ENCODE assay signal across 13 cellular contexts in the genomic region with DNA sequence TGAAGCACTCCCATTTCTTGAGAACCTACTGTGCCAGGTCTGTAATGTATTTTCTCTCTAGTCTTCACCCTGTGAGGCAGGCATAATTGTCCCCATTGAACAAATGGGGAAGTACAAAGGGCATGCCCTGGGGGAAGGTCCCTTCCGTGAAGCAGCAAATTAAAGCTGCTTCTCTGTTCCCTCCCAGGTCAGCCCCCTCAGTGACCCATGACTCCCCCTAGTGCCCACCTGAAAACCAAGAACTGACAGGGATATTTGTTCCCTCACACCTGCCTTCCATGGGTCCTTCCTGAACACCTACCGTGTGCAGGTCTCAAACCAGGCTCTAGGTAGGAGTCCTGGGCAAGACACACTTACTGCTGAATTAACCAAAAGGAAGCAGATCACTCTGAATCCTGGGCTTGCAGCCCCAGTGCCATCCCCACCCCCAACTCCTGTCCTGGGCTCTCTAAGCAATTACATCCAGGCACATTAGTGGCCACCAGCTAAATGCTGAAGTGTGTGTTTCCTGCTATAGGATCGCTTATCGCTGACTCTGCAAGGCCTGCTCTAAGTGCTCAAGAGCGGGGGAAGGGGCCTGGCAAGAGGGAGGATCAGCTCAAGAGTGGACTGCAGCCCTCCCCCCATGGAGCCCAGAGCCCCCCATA.
DNase-seq lines count a peak whose midpoint lies in the region; ATAC-seq and TF ChIP-seq lines count a peak whose summit lies in the region.
"Had no signal": no experiment of that assay in that cellular context is flagged by ENCODE, and none has a peak within 500 bp of the region (broad histone marks: within the 10 kb centered on the region; RNA-seq: fewer than 3 reads in every experiment).

No MANE protein-coding gene starts in this region.

- H3K36me3 Mint-ChIP-seq in effector memory CD8-positive, alpha-beta T cell (ENCODE audit: insufficient read depth) = no peaks in the 10 kb centered on the region

- peaks cover 0 to 8% of the 10 kb centered on the region in 2 donors for H3K9me3 Mint-ChIP-seq in effector memory CD8-positive, alpha-beta T cell

- no peaks in the 10 kb centered on the region for H4K20me1 ChIP-seq in OCI-LY1 (ENCODE audit: insufficient read depth, low read length)

- H3K4me1 ChIP-seq in OCI-LY1 (ENCODE audit: insufficient read depth, low read length, severe bottlenecking) (no peaks in the 10 kb centered on the region), mucosa of descending colon (ENCODE audit: low read depth) (no peaks in the 10 kb centered on the region)

- H3K9me2 ChIP-seq in OCI-LY1 (ENCODE audit: low read depth, low read length) = no peaks in the 10 kb centered on the region

- no peaks in the 10 kb centered on the region for H3F3A ChIP-seq in OCI-LY1 (ENCODE audit: insufficient read depth, low read length)

- no peak overlapping the region for H3K27ac ChIP-seq in OCI-LY1 (ENCODE audit: low read depth, low read length, poor library complexity, severe bottlenecking)
- H3K27ac ChIP-seq: GM23248, neutrophil had no signal

- no peaks in the 10 kb centered on the region for H3K9me3 ChIP-seq in OCI-LY1 (ENCODE audit: low read length)
- no peaks in the 10 kb centered on the region for H3K9me3 ChIP-seq in mucosa of descending colon
- H3K9me3 ChIP-seq: neutrophil had no signal

- H3K79me2 ChIP-seq in OCI-LY1 (ENCODE audit: insufficient read depth, low read length) = no peaks in the 10 kb centered on the region

- H3K9ac ChIP-seq in OCI-LY1 (ENCODE audit: low read length) = no peak overlapping the region
- H3K9ac ChIP-seq: GM23248 had no signal

- no peak overlapping the region for H3K4me2 ChIP-seq in OCI-LY1 (ENCODE audit: low read length)

- no peak overlapping the region for H2AFZ ChIP-seq in OCI-LY1 (ENCODE audit: low read length)
- H2AFZ ChIP-seq: GM23248 had no signal

- H3K36me3 ChIP-seq in OCI-LY1 (ENCODE audit: insufficient read depth, low read length) (no peaks in the 10 kb centered on the region), mucosa of descending colon (ENCODE audit: low read depth) (no peaks in the 10 kb centered on the region)
- H3K36me3 ChIP-seq: neutrophil had no signal

- H3K27me3 ChIP-seq in OCI-LY1 (ENCODE audit: insufficient read depth, low read length) = 0 out of 2 replicates have a peak, but pooled peaks cover 3% of the 10 kb centered on the region

- H3K4me1 Mint-ChIP-seq in effector memory CD8-positive, alpha-beta T cell (ENCODE audit: low read depth in 2 of 2) = no peaks in the 10 kb centered on the region

- peak; percentile 13 for DNase-seq in DMS79 treated with DMSO at 0.1 percent for 48 hours (lab: John Stamatoyannopoulos, UW)
- DNase-seq in DMS79 (lab: John Stamatoyannopoulos, UW) = no peak
- DNase-seq in mucosa of descending colon = no peak
- DNase-seq in T-helper 1 cell = no peak
- no peak for DNase-seq in mucosa of gallbladder (ENCODE audit: low spot score)
- DNase-seq in effector memory CD8-positive, alpha-beta T cell = no peak
- DNase-seq: activated CD4-positive, alpha-beta T cell treated with anti-CD3 and anti-CD28 coated beads for 48 hours; effector memory CD4-positive, alpha-beta T cell; GM23248; stimulated activated CD4-positive, alpha-beta T cell treated with anti-CD3 and anti-CD28 coated beads, Interleukin-2, amount 100 ng/mL, for 48 hours had no signal

- no peak overlapping the region for H3K4me3 Mint-ChIP-seq in effector memory CD8-positive, alpha-beta T cell

- H3K4me3 ChIP-seq in OCI-LY1 (ENCODE audit: low read depth, low read length, poor library complexity, severe bottlenecking) (no peak overlapping the region), mucosa of descending colon (no peak overlapping the region)
- H3K4me3 ChIP-seq: GM23248 had no signal

- intact Hi-C loops in mucosa of descending colon (cut with DNase I, micrococcal nuclease) = no loop called here

- ATAC-seq in HG03432 (IDR thresholded peaks at IDR 0.05; ENCODE audit: unreplicated experiment) = peak; percentile 61
- peak; percentile 45 for ATAC-seq in mucosa of descending colon
- ATAC-seq in effector memory CD8-positive, alpha-beta T cell (replicated peaks) = no peak

- no peak overlapping the region for H3K27ac Mint-ChIP-seq in effector memory CD8-positive, alpha-beta T cell

- H3K27me3 Mint-ChIP-seq in effector memory CD8-positive, alpha-beta T cell = peaks cover 20 to 31% of the 10 kb centered on the region in 2 donors

- TF ChIP-seq CTCF in OCI-LY1 (IDR thresholded peaks at IDR 0.05; ENCODE audit: low read length) (peak; percentile 45), mucosa of descending colon (IDR thresholded peaks at IDR 0.05) (no peak)
